In genomic region chrX:154487518-154488290, GRCh38 we compare ENCODE assay signal across 1 cellular context.
TF ChIP-seq lines count a peak whose summit lies in the region.

No MANE protein-coding gene starts in this region.

TF ChIP-seq in HCT116, 20 proteins besides CTCF, POLR2A, EP300 and RAD21 (continued from another document):
- TF ChIP-seq ATF3 (IDR thresholded peaks at IDR 0.05) (no peak), CBX3 (IDR thresholded peaks at IDR 0.05; ENCODE audit: low read depth) (no peak), JUND (IDR thresholded peaks at IDR 0.05) (no peak), YY1 (IDR thresholded peaks at IDR 0.05; ENCODE audit: extremely low read depth, insufficient replicate concordance, low read depth, low read length) (no peak)
